ENCODE assay signal across 19 cellular contexts in genomic region chr19:46407891-46408426, GRCh38. TPM values are rescaled to one million over a fixed set of nuclear protein-coding genes. Genes with fewer than 3 reads are reported as not detected.
DNase-seq lines count a peak whose midpoint lies in the region; ATAC-seq and TF ChIP-seq lines count a peak whose summit lies in the region.
"Had no signal": no experiment of that assay in that cellular context is flagged by ENCODE, and none has a peak within 500 bp of the region (broad histone marks: within the 10 kb centered on the region; RNA-seq: fewer than 3 reads in every experiment).

No MANE protein-coding gene starts in this region.

- peak overlapping the region; percentile 30 for H3K27ac Mint-ChIP-seq in stimulated activated effector memory CD8-positive, alpha-beta T cell treated with anti-CD3 and anti-CD28 coated beads, Interleukin-12 subunit alpha, Interleukin-12 subunit beta, amount 100 ng/mL, for 72 hours
- no peak overlapping the region for H3K27ac Mint-ChIP-seq in activated CD4-positive, alpha-beta T cell treated with anti-CD3 and anti-CD28 coated beads, Interleukin-2, amount 10 ng/mL, durations not matched to agents 24 days and 14 days
- H3K27ac Mint-ChIP-seq: activated naive CD4-positive, alpha-beta T cell treated with anti-CD3 and anti-CD28 coated beads, Interleukin-2, amount 10 ng/mL, durations not matched to agents 7 days and 5 days had no signal

- POLR2A ChIA-PET in HEK293 (lab: Yijun Ruan, JAX) = interaction anchor here (0.6 to 2.0 kb wide), 7 partner anchors 9 to 367 kb away, joined by 3 to 6 read pairs (median 3); partner anchors contain the start of gene PNMA8B

- intact Hi-C loops in activated CD4-positive, alpha-beta T cell treated with anti-CD3 and anti-CD28 coated beads, Interleukin-2, amount 10 ng/mL, durations not matched to agents 24 days and 14 days (cut with micrococcal nuclease) = loop anchor here (10.0 kb wide), 1 partner anchor 123 kb away; no protein-coding TSS in a partner anchor

- no peak overlapping the region for H3K4me3 ChIP-seq in HEK293 (ENCODE audit: low read depth, low read length)
- H3K4me3 ChIP-seq in coronary artery = peak overlapping the region; percentile 65
- peak overlapping the region; percentile 68 for H3K4me3 ChIP-seq in iPS-15b (ENCODE audit: low read depth, low read length)
- H3K4me3 ChIP-seq: ovary had no signal

- DNase-seq in coronary artery (ENCODE audit: low spot score) (no peak), NCI-H187 (lab: John Stamatoyannopoulos, UW) (no peak), DMS 273 (lab: John Stamatoyannopoulos, UW; ENCODE audit: unreplicated experiment) (no peak)
- no peak for DNase-seq in stimulated activated effector memory CD8-positive, alpha-beta T cell treated with anti-CD3 and anti-CD28 coated beads, Interleukin-12 subunit alpha, Interleukin-12 subunit beta, amount 100 ng/mL, for 72 hours (ENCODE audit: low spot score in 2 of 2)
- DNase-seq in activated CD4-positive, alpha-beta T cell treated with anti-CD3 and anti-CD28 coated beads, Interleukin-2, amount 10 ng/mL, durations not matched to agents 24 days and 14 days = no peak
- DNase-seq: activated CD8-positive, alpha-beta memory T cell treated with anti-CD3 and anti-CD28 coated beads, Interleukin-2, amount 50 U/mL, for 48 hours; activated naive CD4-positive, alpha-beta T cell treated with anti-CD3 and anti-CD28 coated beads, Interleukin-2, amount 10 ng/mL, durations not matched to agents 7 days and 5 days; Caco-2; immature natural killer cell; MV-4-11 had no signal

- H3K9me3 ChIP-seq in HEK293 (ENCODE audit: control insufficient read depth, insufficient read depth, low read depth, low read length) (no peaks in the 10 kb centered on the region), iPS-15b (ENCODE audit: control insufficient read depth, insufficient read depth, low read length) (no peaks in the 10 kb centered on the region)
- H3K9me3 ChIP-seq: Caco-2, ovary, upper lobe of left lung had no signal

- H3K4me1 Mint-ChIP-seq in stimulated activated effector memory CD8-positive, alpha-beta T cell treated with anti-CD3 and anti-CD28 coated beads, Interleukin-12 subunit alpha, Interleukin-12 subunit beta, amount 100 ng/mL, for 72 hours = peaks cover 42% of the 10 kb centered on the region
- peaks cover 12% of the 10 kb centered on the region for H3K4me1 Mint-ChIP-seq in activated CD4-positive, alpha-beta T cell treated with anti-CD3 and anti-CD28 coated beads, Interleukin-2, amount 10 ng/mL, durations not matched to agents 24 days and 14 days

- H3K4me1 ChIP-seq in HEK293 (ENCODE audit: control insufficient read depth, insufficient read depth, low read length) (peaks cover 18% of the 10 kb centered on the region), iPS-15b (ENCODE audit: control insufficient read depth, insufficient read depth, low read length) (peaks cover 9% of the 10 kb centered on the region)
- H3K4me1 ChIP-seq: Caco-2 had no signal

- ATAC-seq in stimulated activated effector memory CD8-positive, alpha-beta T cell treated with anti-CD3 and anti-CD28 coated beads, Interleukin-12 subunit alpha, Interleukin-12 subunit beta, amount 100 ng/mL, for 72 hours = no peak
- ATAC-seq in HG03432 (IDR thresholded peaks at IDR 0.05; ENCODE audit: unreplicated experiment) = no peak
- ATAC-seq: foreskin keratinocyte had no signal

- CTCF ChIA-PET in HEK293 (lab: Yijun Ruan, JAX) = no interaction called here

- no peaks in the 10 kb centered on the region for H3K9me3 Mint-ChIP-seq in stimulated activated effector memory CD8-positive, alpha-beta T cell treated with anti-CD3 and anti-CD28 coated beads, Interleukin-12 subunit alpha, Interleukin-12 subunit beta, amount 100 ng/mL, for 72 hours
- no peaks in the 10 kb centered on the region for H3K9me3 Mint-ChIP-seq in activated CD4-positive, alpha-beta T cell treated with anti-CD3 and anti-CD28 coated beads, Interleukin-2, amount 10 ng/mL, durations not matched to agents 24 days and 14 days
- H3K9me3 Mint-ChIP-seq: activated naive CD4-positive, alpha-beta T cell treated with anti-CD3 and anti-CD28 coated beads, Interleukin-2, amount 10 ng/mL, durations not matched to agents 7 days and 5 days; immature natural killer cell had no signal

- no peak overlapping the region for H3K9ac ChIP-seq in iPS-15b (ENCODE audit: low read depth, low read length)

- peaks cover 77% of the 10 kb centered on the region for H3K27me3 Mint-ChIP-seq in activated CD4-positive, alpha-beta T cell treated with anti-CD3 and anti-CD28 coated beads, Interleukin-2, amount 10 ng/mL, durations not matched to agents 24 days and 14 days

- H3K27ac ChIP-seq in HEK293 (ENCODE audit: extremely low read depth, low read depth, low read length) = 0 out of 2 replicates have a peak overlapping the region, but pooled peaks have one; percentile 24
- H3K27ac ChIP-seq in coronary artery = peak overlapping the region; percentile 36 to 87
- H3K27ac ChIP-seq: foreskin keratinocyte had no signal

- H3K4me3 Mint-ChIP-seq in stimulated activated effector memory CD8-positive, alpha-beta T cell treated with anti-CD3 and anti-CD28 coated beads, Interleukin-12 subunit alpha, Interleukin-12 subunit beta, amount 100 ng/mL, for 72 hours = no peak overlapping the region
- H3K4me3 Mint-ChIP-seq in activated CD4-positive, alpha-beta T cell treated with anti-CD3 and anti-CD28 coated beads, Interleukin-2, amount 10 ng/mL, durations not matched to agents 24 days and 14 days = no peak overlapping the region
- H3K4me3 Mint-ChIP-seq: activated naive CD4-positive, alpha-beta T cell treated with anti-CD3 and anti-CD28 coated beads, Interleukin-2, amount 10 ng/mL, durations not matched to agents 7 days and 5 days had no signal

- H3K27me3 ChIP-seq in iPS-15b (ENCODE audit: control insufficient read depth, insufficient read depth, low read length) = peaks cover 11% of the 10 kb centered on the region
- H3K27me3 ChIP-seq: foreskin keratinocyte, ovary had no signal

- peaks cover 0 to 24% of the 10 kb centered on the region in 2 experiments; a peak in 2 of 3 replicates for H3K36me3 ChIP-seq in HEK293 (ENCODE audit: control insufficient read depth in 2 of 2, insufficient read depth in 1 of 2, low read length in 2 of 2)
- no peaks in the 10 kb centered on the region for H3K36me3 ChIP-seq in iPS-15b (ENCODE audit: control insufficient read depth, insufficient read depth, low read length)
- H3K36me3 ChIP-seq: ovary, upper lobe of left lung had no signal

- TF ChIP-seq CTCF in HEK293 (tag by site-specific recombination; IDR thresholded peaks at IDR 0.05) (no peak), coronary artery (IDR thresholded peaks at IDR 0.05) (no peak)

- H3K36me3 Mint-ChIP-seq in stimulated activated effector memory CD8-positive, alpha-beta T cell treated with anti-CD3 and anti-CD28 coated beads, Interleukin-12 subunit alpha, Interleukin-12 subunit beta, amount 100 ng/mL, for 72 hours = no peaks in the 10 kb centered on the region
- no peaks in the 10 kb centered on the region for H3K36me3 Mint-ChIP-seq in activated CD4-positive, alpha-beta T cell treated with anti-CD3 and anti-CD28 coated beads, Interleukin-2, amount 10 ng/mL, durations not matched to agents 24 days and 14 days (ENCODE audit: low read depth)
- H3K36me3 Mint-ChIP-seq: immature natural killer cell had no signal

TF ChIP-seq in HEK293, 187 proteins besides CTCF, POLR2A, EP300 and RAD21:
- TF ChIP-seq ZNF274 (IDR thresholded peaks at IDR 0.05; ENCODE audit: low read length) (no peak), ZNF274 (tag by site-specific recombination; IDR thresholded peaks at IDR 0.05; ENCODE audit: borderline replicate concordance) (no peak), HOXD13 (CRISPR knock-in tag; IDR thresholded peaks at IDR 0.05; ENCODE audit: borderline replicate concordance) (no peak)

RNA-seq across cellular contexts. Expression of gene CCDC8, which starts 5.4 kb away (rescaled TPM):
- not detected in 2 replicates for total RNA-seq in activated CD4-positive, alpha-beta T cell treated with anti-CD3 and anti-CD28 coated beads, Interleukin-2, amount 10 ng/mL, durations not matched to agents 24 days and 14 days
- total RNA-seq: H4; T-helper 2 cell treated with Interferon-gamma antibody and Interleukin-4, amounts not matched to agents 100 ng/mL and 5 ng/mL, for 36 hours had no signal

RNA-seq across cellular contexts. Expression of gene PNMA8C, which starts 20.8 kb away (rescaled TPM):
- not detected in 2 replicates for total RNA-seq in activated CD4-positive, alpha-beta T cell treated with anti-CD3 and anti-CD28 coated beads, Interleukin-2, amount 10 ng/mL, durations not matched to agents 24 days and 14 days
- total RNA-seq: Caco-2; foreskin keratinocyte; G401; H4; T-helper 2 cell treated with Interferon-gamma antibody and Interleukin-4, amounts not matched to agents 100 ng/mL and 5 ng/mL, for 36 hours had no signal
